In genomic region chr2:85057236-85057635, GRCh38 we compare ENCODE assay signal across 18 cellular contexts.
DNase-seq lines count a peak whose midpoint lies in the region; ATAC-seq and TF ChIP-seq lines count a peak whose summit lies in the region.
"Had no signal": no experiment of that assay in that cellular context is flagged by ENCODE, and none has a peak within 500 bp of the region (broad histone marks: within the 10 kb centered on the region; RNA-seq: fewer than 3 reads in every experiment).

No MANE protein-coding gene starts in this region.

- peaks cover 26% of the 10 kb centered on the region for H3K36me3 Mint-ChIP-seq in activated naive CD4-positive, alpha-beta T cell treated with anti-CD3 and anti-CD28 coated beads, Interleukin-2, amount 10 ng/mL, durations not matched to agents 7 days and 5 days
- peaks cover 11% of the 10 kb centered on the region for H3K36me3 Mint-ChIP-seq in WTC11
- peaks cover 19% of the 10 kb centered on the region for H3K36me3 Mint-ChIP-seq in nephron progenitor cell (ENCODE audit: low read depth)

- no peak overlapping the region for H3K4me3 Mint-ChIP-seq in activated naive CD4-positive, alpha-beta T cell treated with anti-CD3 and anti-CD28 coated beads, Interleukin-2, amount 10 ng/mL, durations not matched to agents 7 days and 5 days
- no peak overlapping the region for H3K4me3 Mint-ChIP-seq in WTC11
- H3K4me3 Mint-ChIP-seq in nephron progenitor cell: no peak overlapping the region
- H3K4me3 Mint-ChIP-seq: naive B cell had no signal

- POLR2A ChIA-PET in WTC11 (lab: Charles Lee): no interaction called here

- no peak overlapping the region for H3K4me3 ChIP-seq in HUES64 (ENCODE audit: low read length)
- H3K4me3 ChIP-seq: right atrium auricular region, SJSA1 had no signal

- H3K9me3 Mint-ChIP-seq in activated naive CD4-positive, alpha-beta T cell treated with anti-CD3 and anti-CD28 coated beads, Interleukin-2, amount 10 ng/mL, durations not matched to agents 7 days and 5 days: no peaks in the 10 kb centered on the region
- H3K9me3 Mint-ChIP-seq in WTC11: no peaks in the 10 kb centered on the region
- H3K9me3 Mint-ChIP-seq in nephron progenitor cell: no peaks in the 10 kb centered on the region
- H3K9me3 Mint-ChIP-seq: naive B cell had no signal

- H3K9me3 ChIP-seq in HUES64 (ENCODE audit: insufficient read depth, low read depth, low read length): no peaks in the 10 kb centered on the region
- H3K9me3 ChIP-seq: right atrium auricular region, SJSA1 had no signal

- H3K4me1 ChIP-seq in HUES64 (ENCODE audit: insufficient read depth, low read length): peaks cover 33% of the 10 kb centered on the region; the same call in 1 of the 2 replicates
- H3K4me1 ChIP-seq: right atrium auricular region had no signal

- peak; percentile 42 for DNase-seq in activated naive CD4-positive, alpha-beta T cell treated with anti-CD3 and anti-CD28 coated beads, Interleukin-2, amount 10 ng/mL, durations not matched to agents 7 days and 5 days
- DNase-seq in activated naive CD4-positive, alpha-beta T cell treated with Interleukin-2 at 50 U/mL for 16 hours: no peak
- DNase-seq in WTC11 (ENCODE audit: low spot score) (no peak), nephron progenitor cell (no peak), cerebellar cortex (ENCODE audit: low spot score) (no peak), HPDE6-E6E7 (ENCODE audit: extremely low spot score) (no peak)
- DNase-seq: activated CD4-positive, CD25-positive, alpha-beta regulatory T cell; AML-193; caudate nucleus; left colon; naive B cell; NCI-H1436; NCI-H69; stimulated activated CD4-positive, alpha-beta T cell treated with anti-CD3 and anti-CD28 coated beads, Interleukin-4, amount 100 ng/mL, for 4 hours had no signal

- H3K27ac ChIP-seq in HUES64 (ENCODE audit: low read depth, low read length): peak overlapping the region; percentile 4; the same call in 1 of the 2 replicates
- H3K27ac ChIP-seq: right atrium auricular region, SJSA1 had no signal

- no peaks in the 10 kb centered on the region for H3K27me3 ChIP-seq in HUES64 (ENCODE audit: insufficient read depth, low read length)
- H3K27me3 ChIP-seq: right atrium auricular region had no signal

- peaks cover 49% of the 10 kb centered on the region for H3K4me1 Mint-ChIP-seq in activated naive CD4-positive, alpha-beta T cell treated with anti-CD3 and anti-CD28 coated beads, Interleukin-2, amount 10 ng/mL, durations not matched to agents 7 days and 5 days
- H3K4me1 Mint-ChIP-seq in WTC11: peaks cover 38% of the 10 kb centered on the region
- H3K4me1 Mint-ChIP-seq in nephron progenitor cell: peaks cover 56% of the 10 kb centered on the region

- peak; percentile 72 for ATAC-seq in WTC11
- no peak for ATAC-seq in GM21423 (IDR thresholded peaks at IDR 0.05; ENCODE audit: unreplicated experiment)
- ATAC-seq: left colon had no signal

- H3K36me3 ChIP-seq in HUES64 (ENCODE audit: insufficient read depth, low read length): peaks cover 31% of the 10 kb centered on the region

- WGBS in HUES64: 92% methylated on average over 4 of the region's 5 CpGs

- peaks cover 14% of the 10 kb centered on the region for H3K27me3 Mint-ChIP-seq in activated naive CD4-positive, alpha-beta T cell treated with anti-CD3 and anti-CD28 coated beads, Interleukin-2, amount 10 ng/mL, durations not matched to agents 7 days and 5 days
- no peaks in the 10 kb centered on the region for H3K27me3 Mint-ChIP-seq in WTC11 (ENCODE audit: low read depth)
- H3K27me3 Mint-ChIP-seq in nephron progenitor cell (ENCODE audit: low read depth, poor library complexity): no peaks in the 10 kb centered on the region
- H3K27me3 Mint-ChIP-seq: naive B cell had no signal

- CTCF ChIA-PET in activated naive CD4-positive, alpha-beta T cell treated with anti-CD3 and anti-CD28 coated beads, Interleukin-2, amount 10 ng/mL, durations not matched to agents 7 days and 5 days (lab: Charles Lee): interaction anchor here (0.7 kb wide), 1 partner anchor 9 kb away, joined by 4 read pairs; no protein-coding TSS in a partner anchor
- CTCF ChIA-PET in WTC11 (lab: Charles Lee): interaction anchor here (0.8 to 1.3 kb wide), 2 partner anchors 131 to 241 kb away, joined by 3 to 4 read pairs; no protein-coding TSS in a partner anchor

- H3K9ac ChIP-seq in HUES64 (ENCODE audit: low read depth, low read length): no peak overlapping the region

- peak overlapping the region; percentile 35 for H3K27ac Mint-ChIP-seq in activated naive CD4-positive, alpha-beta T cell treated with anti-CD3 and anti-CD28 coated beads, Interleukin-2, amount 10 ng/mL, durations not matched to agents 7 days and 5 days
- H3K27ac Mint-ChIP-seq in WTC11: peak overlapping the region; percentile 71
- H3K27ac Mint-ChIP-seq in nephron progenitor cell: peak overlapping the region; percentile 85

- TF ChIP-seq CTCF in WTC11 (IDR thresholded peaks at IDR 0.05) (no peak), nephron progenitor cell (IDR thresholded peaks at IDR 0.05) (no peak)

TF ChIP-seq in WTC11, 78 proteins besides CTCF, POLR2A, EP300 and RAD21:
- TF ChIP-seq NR3C1 (CRISPR knock-in tag; conservative IDR thresholded peaks at IDR 0.05; ENCODE audit: low read depth) (no peak), ZNF138 (CRISPR knock-in tag; conservative IDR thresholded peaks at IDR 0.05) (no peak), SP1 (CRISPR knock-in tag; conservative IDR thresholded peaks at IDR 0.05) (no peak), E2F1 (CRISPR knock-in tag; IDR thresholded peaks at IDR 0.05) (no peak), ZNF425 (CRISPR knock-in tag; conservative IDR thresholded peaks at IDR 0.05) (no peak)

Comparison
In these comparisons a context has a peak if more than half of its experiments do, and no peak if none do; other contexts are left out.
1. H3K27ac Mint-ChIP-seq: peak in every context shown above with its lines; median percentile 85 in nephron progenitor cell; 71 in WTC11; 35 in activated naive CD4-positive, alpha-beta T cell treated with anti-CD3 and anti-CD28 coated beads, Interleukin-2, amount 10 ng/mL, durations not matched to agents 7 days and 5 days.